ENCODE assay signal across 10 cellular contexts in genomic region chr18:7822435-7823425, GRCh38.
DNase-seq lines count a peak whose midpoint lies in the region; ATAC-seq and TF ChIP-seq lines count a peak whose summit lies in the region.
"Had no signal": no experiment of that assay in that cellular context is flagged by ENCODE, and none has a peak within 500 bp of the region (broad histone marks: within the 10 kb centered on the region; RNA-seq: fewer than 3 reads in every experiment).

No MANE protein-coding gene starts in this region.

- WGBS in heart left ventricle, 4 donors, result 28 to 36% (median 33%) methylated on average over 10 of the region's 10 CpGs

- TF ChIP-seq POLR2A in heart left ventricle (IDR thresholded peaks at IDR 0.05), result no peak

- H3K36me3 ChIP-seq in SJCRH30, result no peaks in the 10 kb centered on the region
- peaks cover 0 to 10% (median 0%) of the 10 kb centered on the region in 9 donors for H3K36me3 ChIP-seq in heart left ventricle
- H3K36me3 ChIP-seq in skeletal muscle tissue (ENCODE audit: control insufficient read depth in 3 of 3, insufficient read depth in 3 of 3, low read length in 3 of 3), result peaks cover 0 to 2% (median 0%) of the 10 kb centered on the region in 3 donors

- DNase-seq in SJCRH30, result peak; percentile 21 to 47
- peak in 3 of 5 donors; percentile 44 to 50 (median 44) for DNase-seq in heart left ventricle
- no peak for DNase-seq in activated T-cell treated with anti-CD3 and anti-CD28 coated beads, Interleukin-2, amount 50 U/mL, for 48 hours
- no peak for DNase-seq in iPS-NIHi7 (ENCODE audit: extremely low spot score)
- DNase-seq: activated CD8-positive, alpha-beta memory T cell treated with anti-CD3 and anti-CD28 coated beads for 24 hours; NCI-H2029 had no signal

- peaks cover 7% of the 10 kb centered on the region; the same call in 1 of the 2 replicates for H3K4me1 ChIP-seq in SJCRH30
- peaks cover 4 to 75% (median 48%) of the 10 kb centered on the region in 12 donors for H3K4me1 ChIP-seq in heart left ventricle
- H3K4me1 ChIP-seq in skeletal muscle tissue (ENCODE audit: control insufficient read depth in 3 of 3, insufficient read depth in 3 of 3, low read length in 3 of 3), result peaks cover 38 to 41% (median 41%) of the 10 kb centered on the region in 3 donors

- H3K27ac ChIP-seq in SJCRH30 (peak overlapping the region; percentile 50), heart left ventricle (peak overlapping the region; percentile 5 to 61 (median 50)), skeletal muscle tissue (ENCODE audit: low read depth, low read length) (peak overlapping the region; percentile 54)

- ATAC-seq in GM19025 (IDR thresholded peaks at IDR 0.05; ENCODE audit: low read depth, unreplicated experiment) (peak; percentile 69), heart left ventricle (peak; percentile 40 to 82 (median 66)), GM18502 (IDR thresholded peaks at IDR 0.05; ENCODE audit: poor library complexity, unreplicated experiment) (no peak), HG03095 (IDR thresholded peaks at IDR 0.05; ENCODE audit: unreplicated experiment) (no peak)

- H3K27me3 ChIP-seq in SJCRH30, result no peaks in the 10 kb centered on the region
- H3K27me3 ChIP-seq in heart left ventricle, result no peaks in the 10 kb centered on the region
- no peaks in the 10 kb centered on the region for H3K27me3 ChIP-seq in skeletal muscle tissue (ENCODE audit: control insufficient read depth in 3 of 3, insufficient read depth in 3 of 3, low read length in 3 of 3)

- no peak for TF ChIP-seq CTCF in heart left ventricle (IDR thresholded peaks at IDR 0.05)

- H3K9me3 ChIP-seq in SJCRH30 (replicated peaks), result no peaks in the 10 kb centered on the region
- H3K9me3 ChIP-seq in heart left ventricle, result no peaks in the 10 kb centered on the region
- no peaks in the 10 kb centered on the region for H3K9me3 ChIP-seq in skeletal muscle tissue (ENCODE audit: control insufficient read depth in 3 of 3, low read length in 3 of 3)

- H3K9ac ChIP-seq in skeletal muscle tissue (ENCODE audit: low read depth in 1 of 3, low read length in 3 of 3), result peak overlapping the region in 2 of 3 donors; percentile 10 to 63

- intact Hi-C loops in heart left ventricle (cut with DNase I), result no loop called here

- H3K4me3 ChIP-seq in SJCRH30, result 0 out of 2 replicates have a peak overlapping the region, but pooled peaks have one; percentile 12
- peak overlapping the region in 3 of 12 donors; percentile 1 to 12 (median 4) for H3K4me3 ChIP-seq in heart left ventricle
- H3K4me3 ChIP-seq in skeletal muscle tissue (ENCODE audit: low read length in 3 of 3), result peak overlapping the region in 2 of 3 donors; percentile 8 to 59

Comparison
In these comparisons a context has a peak if more than half of its experiments do, and no peak if none do; other contexts are left out.
1. ATAC-seq: peak in GM19025 (single experiment) and heart left ventricle (4 of 4); none in GM18502 (single experiment) and HG03095 (single experiment).
2. DNase-seq: peak in SJCRH30 (2 of 2) and heart left ventricle (3 of 5); none in activated T-cell treated with anti-CD3 and anti-CD28 coated beads, Interleukin-2, amount 50 U/mL, for 48 hours (0 of 2) and iPS-NIHi7 (single experiment).
3. Peak in every context shown above with its lines, with median percentiles within 50 percentile points of each other: H3K27ac ChIP-seq.